In genomic region chr5:65081071-65081470, GRCh38 we compare ENCODE assay signal across 8 cellular contexts.
"Had no signal": no experiment of that assay in that cellular context is flagged by ENCODE, and none has a peak within 500 bp of the region (broad histone marks: within the 10 kb centered on the region; RNA-seq: fewer than 3 reads in every experiment).

No MANE protein-coding gene starts in this region.

- H3K4me2 ChIP-seq: KMS-11 had no signal

- DNase-seq: IMR-90, KBM-7, KG1 had no signal

- H3K4me3 ChIP-seq: K562 had no signal

- H3K27ac ChIP-seq: HL-60, KMS-11 had no signal

- ATAC-seq: HepG2, K562 had no signal

- H3K4me3 Mint-ChIP-seq: IgD-negative memory B cell had no signal

- H3K9ac ChIP-seq: KMS-11 had no signal
